19 cellular contexts compared by ENCODE assay signal in genomic region chr7:30867483-30867882, GRCh38. TPM values are rescaled to one million over a fixed set of nuclear protein-coding genes. Genes with fewer than 3 reads are reported as not detected.
DNase-seq lines count a peak whose midpoint lies in the region; ATAC-seq, FAIRE-seq and TF ChIP-seq lines count a peak whose summit lies in the region.
"Had no signal": no experiment of that assay in that cellular context is flagged by ENCODE, and none has a peak within 500 bp of the region (broad histone marks: within the 10 kb centered on the region; RNA-seq: fewer than 3 reads in every experiment).

No MANE protein-coding gene starts in this region.

- no peak for TF ChIP-seq RAD21 in HepG2 (CRISPR knock-in tag; IDR thresholded peaks at IDR 0.05)

- H3K36me3 ChIP-seq in left ventricle myocardium inferior (peaks cover under 1% of the 10 kb centered on the region), HepG2 (replicated peaks in 1 of 2; ENCODE audit: control insufficient read depth in 1 of 2, insufficient read depth in 2 of 2, low read length in 2 of 2) (no peaks in the 10 kb centered on the region), osteoblast (ENCODE audit: insufficient read depth, low read length) (no peaks in the 10 kb centered on the region), OCI-LY7 (ENCODE audit: insufficient read depth, low read length) (no peaks in the 10 kb centered on the region)

- H3K27ac ChIP-seq in left ventricle myocardium inferior (replicated peaks), result peak overlapping the region; percentile 59
- no peak overlapping the region for H3K27ac ChIP-seq in HepG2 (ENCODE audit: extremely low read length, insufficient read depth, low read length)
- H3K27ac ChIP-seq in osteoblast (ENCODE audit: low read depth, low read length), result no peak overlapping the region
- H3K27ac ChIP-seq in OCI-LY7 (ENCODE audit: low read depth, low read length, poor library complexity, severe bottlenecking), result no peak overlapping the region
- H3K27ac ChIP-seq: GM23248 had no signal

- H3K79me2 ChIP-seq in HepG2 (ENCODE audit: insufficient read depth, low read length) (no peaks in the 10 kb centered on the region), osteoblast (ENCODE audit: insufficient read depth, low read length) (no peaks in the 10 kb centered on the region), OCI-LY7 (ENCODE audit: insufficient read depth, low read depth, low read length) (no peaks in the 10 kb centered on the region)

- no peak for ATAC-seq in Right ventricle myocardium inferior
- ATAC-seq in HepG2, result peak; percentile 22; the same call in 2 of the 3 replicates
- no peak for ATAC-seq in HG02870 (IDR thresholded peaks at IDR 0.05; ENCODE audit: unreplicated experiment)
- ATAC-seq: GM12878 had no signal

- no peak for TF ChIP-seq CTCF in left ventricle myocardium inferior (IDR thresholded peaks at IDR 0.05; ENCODE audit: borderline replicate concordance)
- no peak for TF ChIP-seq CTCF in HepG2 (CRISPR knock-in tag; IDR thresholded peaks at IDR 0.05)
- TF ChIP-seq CTCF in osteoblast (IDR thresholded peaks at IDR 0.05; ENCODE audit: extremely low read depth, low read depth, low read length), result no peak
- TF ChIP-seq CTCF in OCI-LY7 (conservative IDR thresholded peaks at IDR 0.05; ENCODE audit: low read length), result no peak

- DNase-seq in left ventricle myocardium inferior, result no peak
- DNase-seq in Right ventricle myocardium inferior (ENCODE audit: missing footprints), result no peak
- DNase-seq in HepG2 (ENCODE audit: low spot score), result no peak
- peak; percentile 72 for DNase-seq in osteoblast (ENCODE audit: insufficient read length, low spot score, missing footprints)
- no peak for DNase-seq in stimulated activated CD4-positive, alpha-beta T cell treated with anti-CD3 and anti-CD28 coated beads, Interleukin-4, amount 100 ng/mL, for 4 hours
- DNase-seq in OCI-LY7 (ENCODE audit: low spot score), result no peak
- DNase-seq: 8988T; AML-193; C1 segment of cervical spinal cord; Calu3; CD4-positive, alpha-beta T cell; DMS 273 treated with DMSO at 0.1 percent for 48 hours; GM23248; H7; KBM-7 had no signal

- H3K4me2 ChIP-seq in HepG2 (ENCODE audit: low read depth, low read length) (no peak overlapping the region), osteoblast (ENCODE audit: insufficient read depth, low read length) (no peak overlapping the region), OCI-LY7 (ENCODE audit: low read length) (no peak overlapping the region)

- in situ Hi-C loops in HepG2 (cut with HindIII; ENCODE audit: extremely low pct_ligation_motif_present, low pct_unique_long_range_greater_than_20kb), result no loop called here

- TF ChIP-seq POLR2A in HepG2 (IDR thresholded peaks at IDR 0.05; ENCODE audit: insufficient read depth in 1 of 2, low read depth in 2 of 2, low read length in 2 of 2), result no peak

- no peak overlapping the region for H2AFZ ChIP-seq in HepG2 (ENCODE audit: low read length)
- no peak overlapping the region for H2AFZ ChIP-seq in osteoblast (ENCODE audit: low read length)
- no peak overlapping the region for H2AFZ ChIP-seq in OCI-LY7 (ENCODE audit: low read length)
- H2AFZ ChIP-seq: GM23248 had no signal

- CTCF ChIA-PET in HepG2 (lab: Yijun Ruan, JAX; ENCODE audit: low intra/inter-chr PET ratio, low total read pairs) (no interaction called here), OCI-LY7 (lab: Charles Lee; ENCODE audit: unreplicated experiment) (no interaction called here)

- no TSS peak for BruUV-seq in HepG2 (replicated peaks; lab: Mats Ljungman, UMichigan)
- BruUV-seq in OCI-LY7 (replicated peaks; lab: Mats Ljungman, UMichigan), result no TSS peak

- no peaks in the 10 kb centered on the region for H3K27me3 ChIP-seq in left ventricle myocardium inferior (ENCODE audit: low read depth)
- H3K27me3 ChIP-seq in HepG2 (ENCODE audit: control insufficient read depth in 1 of 2, insufficient read depth in 2 of 2, low read length in 2 of 2), result no peaks in the 10 kb centered on the region; a peak in 1 of 5 replicates
- no peaks in the 10 kb centered on the region for H3K27me3 ChIP-seq in osteoblast (ENCODE audit: insufficient read depth, low read length)

- POLR2A ChIA-PET in HepG2 (lab: Yijun Ruan, JAX), result no interaction called here
- POLR2A ChIA-PET in OCI-LY7 (lab: Charles Lee), result no interaction called here

- no peaks in the 10 kb centered on the region for H3K9me2 ChIP-seq in OCI-LY7 (ENCODE audit: insufficient read depth, low read length)

- H3K9me3 ChIP-seq in left ventricle myocardium inferior (replicated peaks) (no peaks in the 10 kb centered on the region), HepG2 (ENCODE audit: low read length) (no peaks in the 10 kb centered on the region), osteoblast (ENCODE audit: low read depth, low read length) (no peaks in the 10 kb centered on the region), OCI-LY7 (ENCODE audit: low read length) (no peaks in the 10 kb centered on the region)

- no peak for FAIRE-seq in HepG2 (lab: Jason Lieb, UNC)
- FAIRE-seq: GM12878, GM18507 had no signal

- TF ChIP-seq EP300 in HepG2 (IDR thresholded peaks at IDR 0.05; ENCODE audit: low read depth in 2 of 2, low read length in 2 of 2) (no peak), HepG2 (CRISPR knock-in tag; IDR thresholded peaks at IDR 0.05; ENCODE audit: borderline replicate concordance) (no peak)

- intact Hi-C loops in left ventricle myocardium inferior (cut with micrococcal nuclease) (no loop called here), Right ventricle myocardium inferior (cut with DNase I) (no loop called here), HepG2 (cut with micrococcal nuclease; ENCODE audit: unreplicated experiment) (no loop called here), OCI-LY7 (cut with micrococcal nuclease; ENCODE audit: unreplicated experiment) (no loop called here)

- H3K9ac ChIP-seq in HepG2 (ENCODE audit: insufficient read depth, low read depth, low read length), result no peak overlapping the region
- H3K9ac ChIP-seq: GM23248 had no signal

- no peak overlapping the region for H3K4me3 ChIP-seq in left ventricle myocardium inferior
- no peak overlapping the region for H3K4me3 ChIP-seq in HepG2 (replicated peaks in 1 of 3; ENCODE audit: insufficient read depth in 1 of 3, low read depth in 2 of 3, low read length in 3 of 3)
- H3K4me3 ChIP-seq in osteoblast (ENCODE audit: insufficient read depth, low read length), result no peak overlapping the region
- no peak overlapping the region for H3K4me3 ChIP-seq in OCI-LY7 (ENCODE audit: low read depth, low read length, poor library complexity, severe bottlenecking)
- H3K4me3 ChIP-seq: GM12878, GM23248 had no signal

- no peaks in the 10 kb centered on the region for H4K20me1 ChIP-seq in HepG2 (ENCODE audit: insufficient read depth, low read length)
- H4K20me1 ChIP-seq in osteoblast (ENCODE audit: insufficient read depth, low read length), result no peaks in the 10 kb centered on the region
- H4K20me1 ChIP-seq in OCI-LY7 (ENCODE audit: insufficient read depth, low read length), result no peaks in the 10 kb centered on the region

- H3K4me1 ChIP-seq in left ventricle myocardium inferior (peaks cover 88% of the 10 kb centered on the region), HepG2 (ENCODE audit: insufficient read depth, low read length) (peaks cover 20% of the 10 kb centered on the region), osteoblast (ENCODE audit: insufficient read depth, low read length) (peaks cover 4% of the 10 kb centered on the region), OCI-LY7 (ENCODE audit: insufficient read depth, low read length, poor library complexity, severe bottlenecking) (no peaks in the 10 kb centered on the region)

- WGBS in HepG2 (ENCODE audit: low lambda C conversion rate), result no CpG with 5 or more reads among the region's 1 CpG

TF ChIP-seq in HepG2, 621 proteins besides CTCF, POLR2A, EP300 and RAD21:
- TF ChIP-seq MXI1 (IDR thresholded peaks at IDR 0.05; ENCODE audit: borderline replicate concordance, low read depth, low read length), result no peak
- TF ChIP-seq POLR2G (IDR thresholded peaks at IDR 0.05; ENCODE audit: low read depth, low read length), result no peak

RNA-seq across cellular contexts. Expression of gene AQP1, which starts 44.2 kb away (rescaled TPM):
- total RNA-seq in left ventricle myocardium inferior (253 TPM), Right ventricle myocardium inferior (284 TPM), HepG2 (2016; rRNA removed; fragmentation: Illumina TruSeq; extraction: Trizol) (not detected in 2 replicates), osteoblast (0.59 and 0.72 TPM in 2 replicates), OCI-LY7 (2022) (not detected in 2 replicates)
- total RNA-seq in HepG2 (2016; cell fraction: cytosol; rRNA removed; fragmentation: Illumina TruSeq; extraction: Trizol; ENCODE audit: low read depth), result not detected in 2 replicates
- not detected in 2 replicates for total RNA-seq in HepG2 (2016; cell fraction: insoluble cytoplasmic fraction; rRNA removed; fragmentation: Illumina TruSeq; extraction: Trizol)
- not detected in 2 replicates for total RNA-seq in HepG2 (2016; cell fraction: membrane; rRNA removed; fragmentation: Illumina TruSeq; extraction: Trizol)
- total RNA-seq in HepG2 (2016; cell fraction: nucleus; rRNA removed; fragmentation: Illumina TruSeq; extraction: Trizol), result not detected in 2 replicates
- polyA plus RNA-seq in HepG2 (2011; rRNA removed), result not detected in 2 replicates
- polyA plus RNA-seq in HepG2 (2011; cell fraction: cytosol; rRNA removed), result not detected in 2 replicates
- not detected in 2 replicates for polyA plus RNA-seq in HepG2 (2011; cell fraction: nucleus; rRNA removed)
- not detected in 2 replicates for polyA plus RNA-seq in HepG2 (2012)
- not detected in 2 replicates for polyA plus RNA-seq in HepG2 (2016; cell fraction: cytosol; fragmentation: Illumina TruSeq; extraction: Trizol; ENCODE audit: low read depth)
- not detected in 2 replicates for polyA plus RNA-seq in HepG2 (2016; cell fraction: insoluble cytoplasmic fraction; fragmentation: Illumina TruSeq; extraction: Trizol; ENCODE audit: low read depth)
- polyA plus RNA-seq in HepG2 (2016; cell fraction: membrane; fragmentation: Illumina TruSeq; extraction: Trizol; ENCODE audit: low read depth), result not detected in 2 replicates
- polyA plus RNA-seq in HepG2 (2016; cell fraction: nucleus; fragmentation: Illumina TruSeq; extraction: Trizol; ENCODE audit: insufficient read depth, low read depth), result not detected in 2 replicates
- 0.08 and 1.7 TPM in 2 replicates for polyA minus RNA-seq in HepG2 (2011; rRNA and poly(A)+ RNA removed; ENCODE audit: low replicate concordance)
- polyA minus RNA-seq in HepG2 (2011; cell fraction: cytosol; rRNA and poly(A)+ RNA removed), result not detected in 2 replicates
- not detected in 2 replicates for polyA minus RNA-seq in HepG2 (2011; cell fraction: nucleus; rRNA and poly(A)+ RNA removed)
- total RNA-seq in OCI-LY7 (2014; rRNA removed; shearing (Covaris generic)), result not detected in 2 replicates
- total RNA-seq: H7, HT1080 had no signal

Comparison
In these comparisons a context has a peak if more than half of its experiments do, and no peak if none do; other contexts are left out.
1. RNA of gene AQP1, which starts 44.2 kb away (total RNA-seq): 284 TPM in Right ventricle myocardium inferior (single experiment) and 253 TPM in left ventricle myocardium inferior (single experiment); 0.59 to 0.72 TPM in osteoblast, not detected in HepG2 and not detected in OCI-LY7; every median in the first group is over 100 times any median in the second.